9 cellular contexts compared by ENCODE assay signal in the genomic region with DNA sequence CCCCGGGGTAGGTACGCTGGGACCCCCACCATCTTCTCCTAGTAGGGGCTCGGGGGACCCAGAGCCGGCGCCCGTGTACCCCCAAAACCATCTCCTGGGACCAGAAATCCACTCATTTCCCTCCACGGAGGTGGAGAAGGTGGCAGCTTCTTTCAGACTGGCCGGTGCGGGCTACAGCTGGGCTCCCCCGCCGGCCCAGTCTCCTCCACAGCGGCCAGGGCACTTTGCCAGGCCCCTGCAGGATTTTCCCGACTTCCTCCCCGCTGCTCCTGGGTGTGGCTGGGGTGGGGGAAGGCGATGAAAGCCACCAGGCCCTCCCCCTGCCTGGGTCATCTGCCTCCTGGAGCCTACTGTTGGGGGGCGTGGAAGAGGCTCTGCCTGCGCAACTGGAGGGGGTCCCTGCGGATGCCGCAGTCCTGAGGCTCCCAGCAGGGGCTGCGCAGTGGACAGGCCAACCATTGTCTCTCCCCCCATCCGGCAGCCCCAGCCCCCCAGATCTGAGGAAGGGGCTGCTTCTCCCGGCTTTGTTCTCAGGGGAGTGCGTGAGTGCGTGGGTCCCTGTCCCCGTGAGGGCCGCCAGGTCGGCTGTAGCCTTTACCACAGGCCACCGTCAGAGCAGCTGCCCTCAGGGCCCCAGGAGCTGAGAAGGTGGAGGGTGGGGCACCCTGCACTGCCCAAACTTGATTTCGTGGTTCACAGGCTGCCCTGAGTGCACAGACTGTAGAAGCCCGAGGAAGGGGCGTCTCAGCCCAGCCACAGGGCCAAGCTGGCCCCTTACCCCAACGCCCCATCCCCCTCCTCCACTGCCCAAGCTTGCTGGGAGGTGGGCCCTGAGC. TPM values are rescaled to one million over a fixed set of nuclear protein-coding genes. Genes with fewer than 3 reads are reported as not detected.
DNase-seq lines count a peak whose midpoint lies in the region; ATAC-seq and TF ChIP-seq lines count a peak whose summit lies in the region.
"Had no signal": no experiment of that assay in that cellular context is flagged by ENCODE, and none has a peak within 500 bp of the region (broad histone marks: within the 10 kb centered on the region; RNA-seq: fewer than 3 reads in every experiment).

No MANE protein-coding gene starts in this region.

- ATAC-seq in HG03108 (IDR thresholded peaks at IDR 0.05; ENCODE audit: unreplicated experiment) (no peak), GM21576 (IDR thresholded peaks at IDR 0.05; ENCODE audit: unreplicated experiment) (no peak), HG03095 (IDR thresholded peaks at IDR 0.05; ENCODE audit: unreplicated experiment) (no peak)

- no peaks in the 10 kb centered on the region for H3K9me3 ChIP-seq in SK-N-MC (ENCODE audit: low read depth, low read length)
- H3K9me3 ChIP-seq in neuron (ENCODE audit: low read length): no peaks in the 10 kb centered on the region

- H3K4me3 ChIP-seq in GM12865 (ENCODE audit: low read depth, low read length): peak overlapping the region; percentile 63
- peak overlapping the region; percentile 78 for H3K4me3 ChIP-seq in SK-N-MC
- peak overlapping the region; percentile 95 for H3K4me3 ChIP-seq in neuron (ENCODE audit: low read length)

- no peaks in the 10 kb centered on the region for H3K27me3 ChIP-seq in neuron (ENCODE audit: insufficient read depth, low read length)

- H3K4me1 ChIP-seq in neuron (ENCODE audit: insufficient read depth, low read length): peaks cover 19% of the 10 kb centered on the region

- H3K27ac ChIP-seq in SK-N-MC: peak overlapping the region; percentile 54

- H3K36me3 ChIP-seq in SK-N-MC (ENCODE audit: insufficient read depth, low read length): peaks cover 5% of the 10 kb centered on the region; the same call in 1 of the 2 replicates
- peaks cover 16% of the 10 kb centered on the region for H3K36me3 ChIP-seq in neuron (ENCODE audit: insufficient read depth, low read length)

- H3K9ac ChIP-seq in SK-N-MC (ENCODE audit: insufficient read length): peak overlapping the region; percentile 24

- no peak for TF ChIP-seq CTCF in GM12865 (IDR thresholded peaks at IDR 0.05; ENCODE audit: insufficient read depth, low read depth, low read length, missing control alignments)

- DNase-seq in A172 (ENCODE audit: low spot score): peak; percentile 80
- no peak for DNase-seq in GM12865 (ENCODE audit: low read depth)
- no peak for DNase-seq in SK-N-MC (ENCODE audit: low read depth, low spot score)
- DNase-seq in fibroblast of gingiva (ENCODE audit: low read depth): peak; percentile 17

- no peak overlapping the region for H2AFZ ChIP-seq in neuron (ENCODE audit: low read depth, low read length)

RNA-seq across cellular contexts. Expression of gene AGRN, which starts 1.3 kb away (rescaled TPM):
- total RNA-seq in A172 (2014; rRNA removed; shearing (Covaris generic)): 107 and 115 TPM in 2 replicates

RNA-seq across cellular contexts. Expression of gene ISG15, which starts 7.9 kb away (rescaled TPM):
- total RNA-seq in A172 (2014; rRNA removed; shearing (Covaris generic)): 63.5 and 100.0 TPM in 2 replicates

RNA-seq across cellular contexts. Expression of gene HES4, which starts 21.3 kb away (rescaled TPM):
- 10.0 and 20.7 TPM in 2 replicates for total RNA-seq in A172 (2014; rRNA removed; shearing (Covaris generic))

RNA-seq across cellular contexts. Expression of gene PERM1, which starts 39.3 kb away (rescaled TPM):
- total RNA-seq in A172 (2014; rRNA removed; shearing (Covaris generic)): 0.29 TPM in 1 of 2 replicates, not detected in the other
- total RNA-seq: frontal cortex had no signal

RNA-seq across cellular contexts. Expression of gene RNF223, which starts 52.9 kb away (rescaled TPM):
- not detected in 2 replicates for total RNA-seq in A172 (2014; rRNA removed; shearing (Covaris generic))
- total RNA-seq: frontal cortex had no signal

Comparison
In these comparisons a context has a peak if more than half of its experiments do, and no peak if none do; other contexts are left out.
1. DNase-seq: peak in A172 (single experiment) and fibroblast of gingiva (single experiment); none in GM12865 (single experiment) and SK-N-MC (single experiment).
2. Peak in every context shown above with its lines, with median percentiles within 50 percentile points of each other: H3K4me3 ChIP-seq.